16 cellular contexts compared by ENCODE assay signal in genomic region chr5:33649801-33650482, GRCh38.
DNase-seq lines count a peak whose midpoint lies in the region; ATAC-seq and TF ChIP-seq lines count a peak whose summit lies in the region.
"Had no signal": no experiment of that assay in that cellular context is flagged by ENCODE, and none has a peak within 500 bp of the region (broad histone marks: within the 10 kb centered on the region; RNA-seq: fewer than 3 reads in every experiment).

No MANE protein-coding gene starts in this region.

- no peak for ATAC-seq in gastroesophageal sphincter
- ATAC-seq: left lobe of liver had no signal

- H3K9me3 ChIP-seq in left ventricle myocardium inferior (replicated peaks) (peaks cover under 1% of the 10 kb centered on the region), gastroesophageal sphincter (no peaks in the 10 kb centered on the region)
- H3K9me3 ChIP-seq: pancreas had no signal

- H3K27ac ChIP-seq in left ventricle myocardium inferior (replicated peaks) (no peak overlapping the region), gastroesophageal sphincter (no peak overlapping the region)
- H3K27ac ChIP-seq: 22Rv1, pancreas had no signal

- intact Hi-C loops in head of caudate nucleus (cut with DNase I): no loop called here
- intact Hi-C loops in left ventricle myocardium inferior (cut with micrococcal nuclease): no loop called here

- no peaks in the 10 kb centered on the region for H3K27me3 ChIP-seq in left ventricle myocardium inferior (ENCODE audit: low read depth)
- no peaks in the 10 kb centered on the region for H3K27me3 ChIP-seq in gastroesophageal sphincter
- H3K27me3 ChIP-seq: pancreas had no signal

- no peak for TF ChIP-seq EP300 in gastroesophageal sphincter (IDR thresholded peaks at IDR 0.05)

- H3K4me3 ChIP-seq in astrocyte of the cerebellum (ENCODE audit: low read depth, low read length): peak overlapping the region; percentile 10
- H3K4me3 ChIP-seq in left ventricle myocardium inferior: no peak overlapping the region
- H3K4me3 ChIP-seq in gastroesophageal sphincter: no peak overlapping the region
- H3K4me3 ChIP-seq: pancreas had no signal

- no peak for TF ChIP-seq POLR2A in gastroesophageal sphincter (IDR thresholded peaks at IDR 0.05)

- H3K4me1 ChIP-seq in left ventricle myocardium inferior: no peaks in the 10 kb centered on the region
- H3K4me1 ChIP-seq in gastroesophageal sphincter: no peaks in the 10 kb centered on the region
- H3K4me1 ChIP-seq: pancreas had no signal

- H3K36me3 ChIP-seq in left ventricle myocardium inferior: no peaks in the 10 kb centered on the region
- peaks cover 0 to 16% of the 10 kb centered on the region in 2 donors for H3K36me3 ChIP-seq in gastroesophageal sphincter
- H3K36me3 ChIP-seq: pancreas had no signal

- TF ChIP-seq CTCF in astrocyte of the cerebellum (IDR thresholded peaks at IDR 0.05; ENCODE audit: low read depth, low read length, missing control alignments): no peak
- no peak for TF ChIP-seq CTCF in left ventricle myocardium inferior (IDR thresholded peaks at IDR 0.05; ENCODE audit: borderline replicate concordance)
- TF ChIP-seq CTCF in gastroesophageal sphincter (IDR thresholded peaks at IDR 0.05): no peak

- WGBS in gastroesophageal sphincter (ENCODE audit: low coverage in 1 of 2), 2 donors: 27 to 67% methylated on average over 1 of the region's 1 CpG

- peak; percentile 2 for DNase-seq in SIG-M5 treated with dmso at 0.1 percent for 504 hours (lab: John Stamatoyannopoulos, UW; ENCODE audit: unreplicated experiment)
- DNase-seq in SIG-M5 (lab: John Stamatoyannopoulos, UW): no peak
- peak; percentile 93 for DNase-seq in astrocyte of the cerebellum (ENCODE audit: low read depth)
- DNase-seq in foreskin melanocyte: peak; percentile 95
- DNase-seq in activated T-cell treated with anti-CD3 and anti-CD28 coated beads for 4 hours: no peak
- no peak for DNase-seq in head of caudate nucleus
- DNase-seq in left ventricle myocardium inferior: no peak
- DNase-seq: anterior cingulate cortex; DND-41; NCI-H1694; pancreas; stimulated activated CD4-positive, alpha-beta T cell treated with anti-CD3 and anti-CD28 coated beads, Interleukin-1b, Interleukin-23, amount 100 ng/mL, for 48 hours; stimulated activated naive CD4-positive, alpha-beta T cell had no signal

- in situ Hi-C loops in astrocyte of the cerebellum (cut with HindIII; ENCODE audit: low sequenced_read_pairs): no loop called here

Comparison
In these comparisons a context has a peak if more than half of its experiments do, and no peak if none do; other contexts are left out.
1. DNase-seq: peak in SIG-M5 treated with dmso at 0.1 percent for 504 hours (single experiment), astrocyte of the cerebellum (single experiment) and foreskin melanocyte (single experiment); none in SIG-M5 (single experiment), activated T-cell treated with anti-CD3 and anti-CD28 coated beads for 4 hours (single experiment), head of caudate nucleus (0 of 42) and left ventricle myocardium inferior (single experiment).